In genomic region chr10:99854860-99855259, GRCh38 we compare ENCODE assay signal across 9 cellular contexts.
DNase-seq lines count a peak whose midpoint lies in the region; ATAC-seq and TF ChIP-seq lines count a peak whose summit lies in the region.
"Had no signal": no experiment of that assay in that cellular context is flagged by ENCODE, and none has a peak within 500 bp of the region (broad histone marks: within the 10 kb centered on the region; RNA-seq: fewer than 3 reads in every experiment).

No MANE protein-coding gene starts in this region.

- H3K9me3 Mint-ChIP-seq in stimulated activated naive CD8-positive, alpha-beta T cell treated with anti-CD3 and anti-CD28 coated beads, Interleukin-15, amount 100 ng/mL, for 72 hours, result no peaks in the 10 kb centered on the region

- H3K27ac Mint-ChIP-seq in stimulated activated naive CD8-positive, alpha-beta T cell treated with anti-CD3 and anti-CD28 coated beads, Interleukin-15, amount 100 ng/mL, for 72 hours, result no peak overlapping the region
- H3K27ac Mint-ChIP-seq: IgD-negative memory B cell had no signal

- ATAC-seq in stimulated activated naive CD8-positive, alpha-beta T cell treated with anti-CD3 and anti-CD28 coated beads, Interleukin-15, amount 100 ng/mL, for 72 hours, result no peak

- DNase-seq in HT-29 (ENCODE audit: low spot score) (peak; percentile 64), WERI-Rb-1 (peak; percentile 68), iris pigment epithelial cell (ENCODE audit: low read depth) (peak; percentile 86), SKM-1 (lab: John Stamatoyannopoulos, UW; ENCODE audit: unreplicated experiment) (no peak)
- DNase-seq in stimulated activated naive CD8-positive, alpha-beta T cell treated with anti-CD3 and anti-CD28 coated beads, Interleukin-15, amount 100 ng/mL, for 72 hours, result no peak
- DNase-seq in activated CD4-positive, alpha-beta T cell treated with anti-CD3 and anti-CD28 coated beads, Interleukin-2, amount 50 U/mL, for 48 hours, result no peak
- no peak for DNase-seq in activated naive CD4-positive, alpha-beta T cell treated with anti-CD3 and anti-CD28 coated beads, Interleukin-2, amount 50 U/mL, for 16 hours

- H3K4me3 ChIP-seq in WERI-Rb-1 (ENCODE audit: low read depth, low read length), result no peak overlapping the region

- peaks cover 8% of the 10 kb centered on the region for H3K27me3 Mint-ChIP-seq in stimulated activated naive CD8-positive, alpha-beta T cell treated with anti-CD3 and anti-CD28 coated beads, Interleukin-15, amount 100 ng/mL, for 72 hours
- H3K27me3 Mint-ChIP-seq: IgD-negative memory B cell had no signal

- H3K4me3 Mint-ChIP-seq in stimulated activated naive CD8-positive, alpha-beta T cell treated with anti-CD3 and anti-CD28 coated beads, Interleukin-15, amount 100 ng/mL, for 72 hours, result no peak overlapping the region
- H3K4me3 Mint-ChIP-seq: IgD-negative memory B cell had no signal

- no peaks in the 10 kb centered on the region for H3K9me3 ChIP-seq in WERI-Rb-1 (ENCODE audit: severe bottlenecking)

- no peaks in the 10 kb centered on the region for H3K4me1 Mint-ChIP-seq in stimulated activated naive CD8-positive, alpha-beta T cell treated with anti-CD3 and anti-CD28 coated beads, Interleukin-15, amount 100 ng/mL, for 72 hours

- no peaks in the 10 kb centered on the region for H3K36me3 ChIP-seq in WERI-Rb-1

- H3K27ac ChIP-seq in 22Rv1 (no peak overlapping the region), WERI-Rb-1 (no peak overlapping the region)

- peak; percentile 40 for TF ChIP-seq CTCF in 22Rv1 (IDR thresholded peaks at IDR 0.05)
- peak; percentile 82 for TF ChIP-seq CTCF in WERI-Rb-1 (IDR thresholded peaks at IDR 0.05; ENCODE audit: low read depth, low read length)

- H3K27me3 ChIP-seq in WERI-Rb-1 (ENCODE audit: insufficient read depth, low read depth, severe bottlenecking), result no peaks in the 10 kb centered on the region

Comparison
In these comparisons a context has a peak if more than half of its experiments do, and no peak if none do; other contexts are left out.
1. DNase-seq: peak in HT-29 (single experiment), WERI-Rb-1 (single experiment) and iris pigment epithelial cell (single experiment); none in SKM-1 (single experiment), stimulated activated naive CD8-positive, alpha-beta T cell treated with anti-CD3 and anti-CD28 coated beads, Interleukin-15, amount 100 ng/mL, for 72 hours (0 of 2), activated CD4-positive, alpha-beta T cell treated with anti-CD3 and anti-CD28 coated beads, Interleukin-2, amount 50 U/mL, for 48 hours (0 of 2) and activated naive CD4-positive, alpha-beta T cell treated with anti-CD3 and anti-CD28 coated beads, Interleukin-2, amount 50 U/mL, for 16 hours (single experiment).